2 cellular contexts compared by ENCODE assay signal in genomic region chr6:44223471-44224153, GRCh38.
TF ChIP-seq lines count a peak whose summit lies in the region.

Gene SLC29A1 (plus strand): TSS chr6:44223595. CDS start chr6:44227314, 3,719 bp downstream.

TF ChIP-seq in HEK293, 187 proteins besides CTCF, POLR2A, EP300 and RAD21 (continued from another document and continues in another):
- TF ChIP-seq PRDM4 (tag by site-specific recombination; IDR thresholded peaks at IDR 0.05) (0 out of 2 replicates have a peak, but pooled peaks have one; percentile 21), MEIS1 (CRISPR knock-in tag; IDR thresholded peaks at IDR 0.05; ENCODE audit: borderline replicate concordance) (no peak), ZNF132 (tag by site-specific recombination; IDR thresholded peaks at IDR 0.05; ENCODE audit: borderline replicate concordance) (no peak), ZNF513 (tag by site-specific recombination; IDR thresholded peaks at IDR 0.05) (no peak), ZNF555 (tag by site-specific recombination; conservative IDR thresholded peaks at IDR 0.05) (no peak), PBX3 (CRISPR knock-in tag; IDR thresholded peaks at IDR 0.05) (peak; percentile 83), ZNF610 (tag by site-specific recombination; IDR thresholded peaks at IDR 0.05; ENCODE audit: borderline replicate concordance) (no peak), ZNF146 (tag by site-specific recombination; IDR thresholded peaks at IDR 0.05) (no peak), BCL11A (tag by site-specific recombination; IDR thresholded peaks at IDR 0.05; ENCODE audit: low read depth) (no peak), SP2 (tag by site-specific recombination; IDR thresholded peaks at IDR 0.05) (peak; percentile 65), ZNF24 (tag by site-specific recombination; IDR thresholded peaks at IDR 0.05) (no peak), ZNF692 (tag by site-specific recombination; IDR thresholded peaks at IDR 0.05) (peak; percentile 92), ZNF510 (tag by site-specific recombination; IDR thresholded peaks at IDR 0.05; ENCODE audit: insufficient replicate concordance) (no peak), ZNF654 (tag by site-specific recombination; IDR thresholded peaks at IDR 0.05; ENCODE audit: low read depth) (no peak), GFI1B (tag by site-specific recombination; IDR thresholded peaks at IDR 0.05) (no peak), ZNF626 (tag by site-specific recombination; IDR thresholded peaks at IDR 0.05) (no peak), ZXDB (tag by site-specific recombination; IDR thresholded peaks at IDR 0.05) (no peak), PATZ1 (tag by site-specific recombination; IDR thresholded peaks at IDR 0.05) (0 out of 2 replicates have a peak, but pooled peaks have one; percentile 6), GLIS2 (tag by site-specific recombination; IDR thresholded peaks at IDR 0.05) (peak; percentile 55; the same call in 1 of the 2 replicates), ZNF214 (tag by site-specific recombination; IDR thresholded peaks at IDR 0.05; ENCODE audit: borderline replicate concordance) (no peak), ZNF561 (tag by site-specific recombination; IDR thresholded peaks at IDR 0.05; ENCODE audit: borderline replicate concordance) (no peak), ZNF677 (tag by site-specific recombination; IDR thresholded peaks at IDR 0.05) (no peak), GLIS1 (tag by site-specific recombination; IDR thresholded peaks at IDR 0.05) (no peak; the same call in none of the 2 replicates), ZNF324 (tag by site-specific recombination; IDR thresholded peaks at IDR 0.05) (no peak), ZNF133 (tag by site-specific recombination; IDR thresholded peaks at IDR 0.05) (no peak)

TF ChIP-seq in K562, 482 proteins besides CTCF, POLR2A, EP300 and RAD21 (continued from another document and continues in another):
- TF ChIP-seq MXD1 (CRISPR knock-in tag; IDR thresholded peaks at IDR 0.05; ENCODE audit: borderline replicate concordance, poor library complexity, severe bottlenecking) (peak; percentile 75), NFIC (IDR thresholded peaks at IDR 0.05) (no peak), ZNF282 (CRISPR knock-in tag; IDR thresholded peaks at IDR 0.05) (0 out of 2 replicates have a peak, but pooled peaks have one; percentile 59), ATF1 (CRISPR knock-in tag; IDR thresholded peaks at IDR 0.05) (0 out of 2 replicates have a peak, but pooled peaks have one; percentile 18), ATF1 (tag; IDR thresholded peaks at IDR 0.05) (0 out of 2 replicates have a peak, but pooled peaks have one; percentile 16), E2F4 (CRISPR knock-in tag; IDR thresholded peaks at IDR 0.05; ENCODE audit: low read depth) (peak; percentile 81), MYC (IDR thresholded peaks at IDR 0.05; ENCODE audit: low read depth, low read length) (peak; percentile 93), MYC (CRISPR knock-in tag; IDR thresholded peaks at IDR 0.05; ENCODE audit: borderline replicate concordance, low read depth) (no peak), CREM (IDR thresholded peaks at IDR 0.05; ENCODE audit: low read depth) (peak; percentile 39), E2F3 (CRISPR knock-in tag; IDR thresholded peaks at IDR 0.05) (0 out of 2 replicates have a peak, but pooled peaks have one; percentile 56), ZNF395 (CRISPR knock-in tag; IDR thresholded peaks at IDR 0.05) (peak; percentile 67; the same call in 1 of the 2 replicates), FOXA3 (CRISPR knock-in tag; conservative IDR thresholded peaks at IDR 0.05 in 1 of 2, IDR thresholded peaks at IDR 0.05 in 1 of 2) (peak in 1 of 2 experiments; percentile 74; a peak in 1 of 4 replicates), ARID4B (CRISPR knock-in tag; IDR thresholded peaks at IDR 0.05) (peak; percentile 75), THRB (CRISPR knock-in tag; conservative IDR thresholded peaks at IDR 0.05) (no peak), MLLT1 (IDR thresholded peaks at IDR 0.05) (no peak), ARNT (IDR thresholded peaks at IDR 0.05) (no peak), MLX (CRISPR knock-in tag; conservative IDR thresholded peaks at IDR 0.05) (0 out of 4 replicates have a peak, but pooled peaks of 1 of the 2 experiments have one; percentile 52), NR2C2 (CRISPR knock-in tag; IDR thresholded peaks at IDR 0.05) (peak; percentile 79), NR2C2 (tag; IDR thresholded peaks at IDR 0.05) (peak; percentile 60), HNRNPUL1 (IDR thresholded peaks at IDR 0.05; ENCODE audit: low read length) (no peak), RBBP5 (IDR thresholded peaks at IDR 0.05; ENCODE audit: borderline replicate concordance, insufficient read depth, low read length, poor library complexity, severe bottlenecking) (peak; percentile 80), ZNF121 (CRISPR knock-in tag; conservative IDR thresholded peaks at IDR 0.05) (no peak), SMAD4 (CRISPR knock-in tag; conservative IDR thresholded peaks at IDR 0.05) (peak; percentile 54), E2F1 (CRISPR knock-in tag; IDR thresholded peaks at IDR 0.05) (peak; percentile 66; the same call in 1 of the 2 replicates), DLX4 (CRISPR knock-in tag; IDR thresholded peaks at IDR 0.05) (no peak), NRF1 (conservative IDR thresholded peaks at IDR 0.05 in 1 of 2, IDR thresholded peaks at IDR 0.05 in 1 of 2) (peak; percentile 52 to 55; a peak in 3 of 4 replicates), NFXL1 (CRISPR knock-in tag; IDR thresholded peaks at IDR 0.05) (no peak)
